In the genomic region with DNA sequence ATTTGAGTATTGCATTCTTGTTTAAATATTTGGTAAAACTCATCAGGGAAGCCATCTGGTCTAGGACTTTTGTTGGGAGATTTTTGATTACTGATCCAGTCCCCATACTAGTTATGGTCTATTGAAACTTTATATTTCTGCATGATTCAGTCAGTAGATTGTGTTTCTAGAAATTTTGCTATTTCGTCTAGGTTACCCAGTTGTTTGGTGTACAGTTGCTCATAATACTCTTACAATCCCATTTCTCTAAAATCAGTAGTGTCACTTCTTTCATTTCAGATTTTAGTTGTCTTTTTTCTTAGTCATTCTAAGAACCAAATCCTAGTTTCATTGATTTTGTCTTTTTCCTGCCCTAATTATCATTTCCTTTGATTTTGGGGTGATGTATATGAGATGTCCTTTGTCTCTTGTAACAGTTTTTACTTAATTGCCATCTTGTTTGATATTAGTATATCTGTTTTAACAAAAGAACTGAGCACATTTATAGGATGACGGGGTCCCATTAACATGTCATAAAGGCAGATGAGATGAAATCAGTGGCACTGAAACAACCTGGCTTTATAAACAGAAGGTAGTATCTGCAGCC, we compare ENCODE assay signal across 25 cellular contexts. TPM values are rescaled to one million over a fixed set of nuclear protein-coding genes. Genes with fewer than 3 reads are reported as not detected.
A peak's percentile ranks its signal among the peaks of the same experiment; 100 is the strongest.
DNase-seq lines count a peak whose midpoint lies in the region; ATAC-seq and TF ChIP-seq lines count a peak whose summit lies in the region.
"Had no signal": no experiment of that assay in that cellular context is flagged by ENCODE, and none has a peak within 500 bp of the region (broad histone marks: within the 10 kb centered on the region; RNA-seq: fewer than 3 reads in every experiment).

No MANE protein-coding gene starts in this region.

- ATAC-seq in activated CD4-positive, CD25-positive, alpha-beta regulatory T cell treated with anti-CD3 and anti-CD28 coated beads, Interleukin-2, amount 50 U/mL, for 24 hours, result peak; percentile 46 to 51
- no peak for ATAC-seq in CD4-positive, CD25-positive, alpha-beta regulatory T cell (ENCODE audit: low read depth in 2 of 2)
- no peak for ATAC-seq in WTC11
- no peak for ATAC-seq in stimulated activated memory B cell treated with anti-CD40 and anti-IgM and Interleukin-4, amounts not matched to agents 10 μg/mL and 1 μg/mL and 100 μg/mL, for 72 hours
- ATAC-seq: left lobe of liver had no signal

- TF ChIP-seq CTCF in WTC11 (IDR thresholded peaks at IDR 0.05) (no peak), mesothelial cell of epicardium (IDR thresholded peaks at IDR 0.05; ENCODE audit: unreplicated experiment) (no peak)

- H3K27me3 ChIP-seq in CD4-positive, CD25-positive, alpha-beta regulatory T cell (ENCODE audit: control insufficient read depth, insufficient read depth, low read length), result no peaks in the 10 kb centered on the region
- H3K27me3 ChIP-seq: esophagus squamous epithelium, hepatocyte had no signal

- H3K36me3 ChIP-seq in CD4-positive, CD25-positive, alpha-beta regulatory T cell (ENCODE audit: control insufficient read depth, insufficient read depth, low read length), result peaks cover 45% of the 10 kb centered on the region

- peak overlapping the region in 2 of 3 donors; percentile 39 to 57 for H3K27ac Mint-ChIP-seq in CD4-positive, CD25-positive, alpha-beta regulatory T cell
- peak overlapping the region; percentile 51 for H3K27ac Mint-ChIP-seq in WTC11
- H3K27ac Mint-ChIP-seq in mesothelial cell of epicardium, result peak overlapping the region; percentile 44
- no peak overlapping the region for H3K27ac Mint-ChIP-seq in stimulated activated memory B cell treated with anti-CD40 and anti-IgM and Interleukin-4, amounts not matched to agents 10 μg/mL and 1 μg/mL and 100 μg/mL, for 72 hours
- H3K27ac Mint-ChIP-seq: IgD-negative memory B cell, nephron had no signal

- no peak overlapping the region for H3K4me3 Mint-ChIP-seq in CD4-positive, CD25-positive, alpha-beta regulatory T cell
- H3K4me3 Mint-ChIP-seq in WTC11 (no peak overlapping the region), mesothelial cell of epicardium (no peak overlapping the region)
- H3K4me3 Mint-ChIP-seq in stimulated activated memory B cell treated with anti-CD40 and anti-IgM and Interleukin-4, amounts not matched to agents 10 μg/mL and 1 μg/mL and 100 μg/mL, for 72 hours, result no peak overlapping the region
- H3K4me3 Mint-ChIP-seq: IgD-negative memory B cell, nephron had no signal

- DNase-seq in activated CD4-positive, CD25-positive, alpha-beta regulatory T cell treated with anti-CD3 and anti-CD28 coated beads, Interleukin-2, amount 50 U/mL, for 72 hours, result no peak
- no peak for DNase-seq in CD4-positive, CD25-positive, alpha-beta regulatory T cell
- DNase-seq in WTC11 (ENCODE audit: low spot score) (no peak), mesothelial cell of epicardium (ENCODE audit: low spot score in 2 of 2, unreplicated experiment in 2 of 2) (no peak), SK-N-DZ (ENCODE audit: low spot score) (no peak)
- no peak for DNase-seq in stimulated activated CD4-positive, alpha-beta T cell treated with anti-CD3 and anti-CD28 coated beads, Interleukin-12 subunit alpha, Interleukin-12 subunit beta, amount 100 ng/mL, for 4 hours
- DNase-seq: activated CD4-positive, CD25-positive, alpha-beta regulatory T cell; activated effector memory CD4-positive, alpha-beta T cell treated with Interleukin-2 at 50 U/mL for 16 hours; amygdala; cortex of kidney; esophagus squamous epithelium; GDM1; mesendoderm; NCI-H1417; NCI-H2081; NCI-H774; T-helper 9 cell had no signal

- peaks cover 36 to 54% (median 38%) of the 10 kb centered on the region in 4 donors for H3K4me1 Mint-ChIP-seq in CD4-positive, CD25-positive, alpha-beta regulatory T cell
- H3K4me1 Mint-ChIP-seq in WTC11 (no peaks in the 10 kb centered on the region), mesothelial cell of epicardium (peaks cover 6% of the 10 kb centered on the region)
- H3K4me1 Mint-ChIP-seq in stimulated activated memory B cell treated with anti-CD40 and anti-IgM and Interleukin-4, amounts not matched to agents 10 μg/mL and 1 μg/mL and 100 μg/mL, for 72 hours, result peaks cover 47% of the 10 kb centered on the region

- H3K4me1 ChIP-seq in CD4-positive, CD25-positive, alpha-beta regulatory T cell (ENCODE audit: control insufficient read depth, insufficient read depth, low read length, poor library complexity, severe bottlenecking), result peaks cover 14% of the 10 kb centered on the region

- no peak overlapping the region for H3K27ac ChIP-seq in CD4-positive, CD25-positive, alpha-beta regulatory T cell (ENCODE audit: insufficient read depth, low read length, poor library complexity, severe bottlenecking)
- H3K27ac ChIP-seq: 22Rv1, esophagus squamous epithelium, hepatocyte, RWPE1 had no signal

- POLR2A ChIA-PET in WTC11 (lab: Charles Lee), result no interaction called here

- no peak overlapping the region for H3K4me3 ChIP-seq in CD4-positive, CD25-positive, alpha-beta regulatory T cell (ENCODE audit: low read depth, low read length)
- H3K4me3 ChIP-seq: esophagus squamous epithelium, hepatocyte had no signal

- H3K9me3 Mint-ChIP-seq in CD4-positive, CD25-positive, alpha-beta regulatory T cell, result peaks cover 0 to 2% (median 0%) of the 10 kb centered on the region in 7 donors
- no peaks in the 10 kb centered on the region; the same call in 1 of the 2 replicates for H3K9me3 Mint-ChIP-seq in WTC11
- peaks cover 4% of the 10 kb centered on the region for H3K9me3 Mint-ChIP-seq in mesothelial cell of epicardium
- no peaks in the 10 kb centered on the region for H3K9me3 Mint-ChIP-seq in stimulated activated memory B cell treated with anti-CD40 and anti-IgM and Interleukin-4, amounts not matched to agents 10 μg/mL and 1 μg/mL and 100 μg/mL, for 72 hours
- H3K9me3 Mint-ChIP-seq: nephron had no signal

- no peaks in the 10 kb centered on the region for H3K27me3 Mint-ChIP-seq in CD4-positive, CD25-positive, alpha-beta regulatory T cell
- no peaks in the 10 kb centered on the region for H3K27me3 Mint-ChIP-seq in WTC11 (ENCODE audit: low read depth)
- H3K27me3 Mint-ChIP-seq in mesothelial cell of epicardium (ENCODE audit: low read depth), result no peaks in the 10 kb centered on the region
- no peaks in the 10 kb centered on the region for H3K27me3 Mint-ChIP-seq in stimulated activated memory B cell treated with anti-CD40 and anti-IgM and Interleukin-4, amounts not matched to agents 10 μg/mL and 1 μg/mL and 100 μg/mL, for 72 hours
- H3K27me3 Mint-ChIP-seq: IgD-negative memory B cell had no signal

- H3K9me3 ChIP-seq in CD4-positive, CD25-positive, alpha-beta regulatory T cell (ENCODE audit: control insufficient read depth in 2 of 2, low read length in 2 of 2), result no peaks in the 10 kb centered on the region
- H3K9me3 ChIP-seq: esophagus squamous epithelium had no signal

- H3K36me3 Mint-ChIP-seq in CD4-positive, CD25-positive, alpha-beta regulatory T cell, result peaks cover 38% of the 10 kb centered on the region
- H3K36me3 Mint-ChIP-seq in WTC11 (peaks cover 66% of the 10 kb centered on the region), mesothelial cell of epicardium (peaks cover 55% of the 10 kb centered on the region)
- peaks cover 60% of the 10 kb centered on the region for H3K36me3 Mint-ChIP-seq in stimulated activated memory B cell treated with anti-CD40 and anti-IgM and Interleukin-4, amounts not matched to agents 10 μg/mL and 1 μg/mL and 100 μg/mL, for 72 hours

- CTCF ChIA-PET in WTC11 (lab: Charles Lee), result no interaction called here

TF ChIP-seq in WTC11, 78 proteins besides CTCF, POLR2A, EP300 and RAD21 (continues in another document):
- TF ChIP-seq ZNF416 (CRISPR knock-in tag; IDR thresholded peaks at IDR 0.05) (no peak), AR (CRISPR knock-in tag; IDR thresholded peaks at IDR 0.05) (no peak), EMX1 (CRISPR knock-in tag; IDR thresholded peaks at IDR 0.05) (no peak), OVOL2 (CRISPR knock-in tag; IDR thresholded peaks at IDR 0.05; ENCODE audit: borderline replicate concordance) (no peak), GRHL2 (CRISPR knock-in tag; IDR thresholded peaks at IDR 0.05; ENCODE audit: insufficient replicate concordance, severe bottlenecking) (no peak), HMGXB4 (CRISPR knock-in tag; IDR thresholded peaks at IDR 0.05) (no peak)

RNA-seq across cellular contexts. Expression of gene MALSU1, which starts 7.9 kb away (rescaled TPM):
- total RNA-seq in CD4-positive, CD25-positive, alpha-beta regulatory T cell, result 34.3 TPM
- polyA plus RNA-seq in CD4-positive, CD25-positive, alpha-beta regulatory T cell, result 10 to 100 TPM; 72.6 to 86.2 (median 80.6) TPM
- total RNA-seq in WTC11 (2021) (75.2 to 81.5 TPM (median 81.4 TPM) in 3 replicates), mesothelial cell of epicardium (43.3 to 47.1 TPM (median 44.9 TPM) in 3 replicates)
- 87.7 and 93.3 TPM in 2 replicates for polyA plus RNA-seq in SK-N-DZ (2014; cell fraction: cytosol; rRNA removed)
- polyA plus RNA-seq in SK-N-DZ (2014; cell fraction: nucleus; rRNA removed), result 42.9 and 59.9 TPM in 2 replicates

Comparison
In these comparisons a context has a peak if more than half of its experiments do, and no peak if none do; other contexts are left out.
1. ATAC-seq: peak in activated CD4-positive, CD25-positive, alpha-beta regulatory T cell treated with anti-CD3 and anti-CD28 coated beads, Interleukin-2, amount 50 U/mL, for 24 hours (2 of 2); none in CD4-positive, CD25-positive, alpha-beta regulatory T cell (0 of 2), WTC11 (single experiment) and stimulated activated memory B cell treated with anti-CD40 and anti-IgM and Interleukin-4, amounts not matched to agents 10 μg/mL and 1 μg/mL and 100 μg/mL, for 72 hours (single experiment).